Comparison of ENCODE assay signal across 8 cellular contexts in genomic region chr19:3047307-3048189, GRCh38. TPM values are rescaled to one million over a fixed set of nuclear protein-coding genes. Genes with fewer than 3 reads are reported as not detected.
DNase-seq lines count a peak whose midpoint lies in the region; ATAC-seq and TF ChIP-seq lines count a peak whose summit lies in the region.

No MANE protein-coding gene starts in this region.

- no peaks in the 10 kb centered on the region for H3K9me3 ChIP-seq in left lung

- H3K27ac Mint-ChIP-seq in WTC11 = peak overlapping the region; percentile 93

- POLR2A ChIA-PET in WTC11 (lab: Charles Lee) = interaction anchor here (2.2 kb wide), 1 partner anchor 12 kb away, joined by 17 read pairs; no protein-coding TSS in a partner anchor

- peaks cover 0 to under 1% of the 10 kb centered on the region in 2 donors for H3K36me3 ChIP-seq in left lung

- H3K4me3 ChIP-seq in choroid plexus epithelial cell (ENCODE audit: low read depth, low read length) = peak overlapping the region; percentile 37
- H3K4me3 ChIP-seq in left lung = peak overlapping the region; percentile 14 to 15

- peak overlapping the region in 1 of 2 donors; percentile 53 for H3K27ac ChIP-seq in left lung

- intact Hi-C loops in left lung (cut with DNase I) = no loop called here

- H3K27me3 ChIP-seq in left lung = peaks cover 0 to 39% of the 10 kb centered on the region in 2 donors

- ATAC-seq in WTC11 = peak; percentile 75
- ATAC-seq in left lung = peak; percentile 87
- no peak for ATAC-seq in HG03159 (IDR thresholded peaks at IDR 0.05; ENCODE audit: unreplicated experiment)
- ATAC-seq in GM19035 (IDR thresholded peaks at IDR 0.05; ENCODE audit: unreplicated experiment) = no peak

- no peak for TF ChIP-seq CTCF in WTC11 (IDR thresholded peaks at IDR 0.05)
- no peak for TF ChIP-seq CTCF in choroid plexus epithelial cell (conservative IDR thresholded peaks at IDR 0.05; ENCODE audit: low read depth, low read length)
- no peak for TF ChIP-seq CTCF in left lung (IDR thresholded peaks at IDR 0.05)

- CTCF ChIA-PET in WTC11 (lab: Charles Lee) = interaction anchor here (0.6 to 3.4 kb wide), 4 partner anchors 12 to 97 kb away, joined by 4 to 32 read pairs (median 14); no protein-coding TSS in a partner anchor

- H3K9me3 Mint-ChIP-seq in WTC11 = no peaks in the 10 kb centered on the region

- H3K4me3 Mint-ChIP-seq in WTC11 = peak overlapping the region; percentile 82

- DNase-seq in GM03348 (ENCODE audit: low spot score) (peak; percentile 81), NCI-H2081 treated with DMSO at 0.1 percent for 48 hours (lab: John Stamatoyannopoulos, UW) (peak; percentile 61), WTC11 (ENCODE audit: low spot score) (peak; percentile 82), choroid plexus epithelial cell (ENCODE audit: low read depth) (peak; percentile 83), left lung (peak; percentile 81 to 84)
- DNase-seq in stimulated activated CD4-positive, alpha-beta T cell treated with anti-CD3 and anti-CD28 coated beads, Interleukin-4, amount 100 ng/mL, for 4 hours = peak; percentile 52 to 64

- no peaks in the 10 kb centered on the region for H3K36me3 Mint-ChIP-seq in WTC11

- peaks cover 36% of the 10 kb centered on the region for H3K27me3 Mint-ChIP-seq in WTC11 (ENCODE audit: low read depth)

- H3K4me1 ChIP-seq in left lung = peaks cover 3 to 15% of the 10 kb centered on the region in 2 donors

- peaks cover 27% of the 10 kb centered on the region for H3K4me1 Mint-ChIP-seq in WTC11

TF ChIP-seq in WTC11, 78 proteins besides CTCF, POLR2A, EP300 and RAD21:
- TF ChIP-seq, protein P1, sequence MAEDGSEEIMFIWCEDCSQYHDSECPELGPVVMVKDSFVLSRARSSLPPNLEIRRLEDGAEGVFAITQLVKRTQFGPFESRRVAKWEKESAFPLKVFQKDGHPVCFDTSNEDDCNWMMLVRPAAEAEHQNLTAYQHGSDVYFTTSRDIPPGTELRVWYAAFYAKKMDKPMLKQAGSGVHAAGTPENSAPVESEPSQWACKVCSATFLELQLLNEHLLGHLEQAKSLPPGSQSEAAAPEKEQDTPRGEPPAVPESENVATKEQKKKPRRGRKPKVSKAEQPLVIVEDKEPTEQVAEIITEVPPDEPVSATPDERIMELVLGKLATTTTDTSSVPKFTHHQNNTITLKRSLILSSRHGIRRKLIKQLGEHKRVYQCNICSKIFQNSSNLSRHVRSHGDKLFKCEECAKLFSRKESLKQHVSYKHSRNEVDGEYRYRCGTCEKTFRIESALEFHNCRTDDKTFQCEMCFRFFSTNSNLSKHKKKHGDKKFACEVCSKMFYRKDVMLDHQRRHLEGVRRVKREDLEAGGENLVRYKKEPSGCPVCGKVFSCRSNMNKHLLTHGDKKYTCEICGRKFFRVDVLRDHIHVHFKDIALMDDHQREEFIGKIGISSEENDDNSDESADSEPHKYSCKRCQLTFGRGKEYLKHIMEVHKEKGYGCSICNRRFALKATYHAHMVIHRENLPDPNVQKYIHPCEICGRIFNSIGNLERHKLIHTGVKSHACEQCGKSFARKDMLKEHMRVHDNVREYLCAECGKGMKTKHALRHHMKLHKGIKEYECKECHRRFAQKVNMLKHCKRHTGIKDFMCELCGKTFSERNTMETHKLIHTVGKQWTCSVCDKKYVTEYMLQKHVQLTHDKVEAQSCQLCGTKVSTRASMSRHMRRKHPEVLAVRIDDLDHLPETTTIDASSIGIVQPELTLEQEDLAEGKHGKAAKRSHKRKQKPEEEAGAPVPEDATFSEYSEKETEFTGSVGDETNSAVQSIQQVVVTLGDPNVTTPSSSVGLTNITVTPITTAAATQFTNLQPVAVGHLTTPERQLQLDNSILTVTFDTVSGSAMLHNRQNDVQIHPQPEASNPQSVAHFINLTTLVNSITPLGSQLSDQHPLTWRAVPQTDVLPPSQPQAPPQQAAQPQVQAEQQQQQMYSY (CRISPR knock-in tag; IDR thresholded peaks at IDR 0.05) = no peak
- TF ChIP-seq, protein P2, sequence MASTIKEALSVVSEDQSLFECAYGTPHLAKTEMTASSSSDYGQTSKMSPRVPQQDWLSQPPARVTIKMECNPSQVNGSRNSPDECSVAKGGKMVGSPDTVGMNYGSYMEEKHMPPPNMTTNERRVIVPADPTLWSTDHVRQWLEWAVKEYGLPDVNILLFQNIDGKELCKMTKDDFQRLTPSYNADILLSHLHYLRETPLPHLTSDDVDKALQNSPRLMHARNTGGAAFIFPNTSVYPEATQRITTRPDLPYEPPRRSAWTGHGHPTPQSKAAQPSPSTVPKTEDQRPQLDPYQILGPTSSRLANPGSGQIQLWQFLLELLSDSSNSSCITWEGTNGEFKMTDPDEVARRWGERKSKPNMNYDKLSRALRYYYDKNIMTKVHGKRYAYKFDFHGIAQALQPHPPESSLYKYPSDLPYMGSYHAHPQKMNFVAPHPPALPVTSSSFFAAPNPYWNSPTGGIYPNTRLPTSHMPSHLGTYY (CRISPR knock-in tag; IDR thresholded peaks at IDR 0.05) = no peak
- peak; percentile 39; the same call in 1 of the 2 replicates for TF ChIP-seq FOXK1 (CRISPR knock-in tag; IDR thresholded peaks at IDR 0.05)

RNA-seq across cellular contexts. Expression of gene TLE5, which starts 14.7 kb away (rescaled TPM):
- total RNA-seq in WTC11 (2021) = 233 to 249 TPM (median 246 TPM) in 3 replicates
- total RNA-seq in left lung = 100 to 1,000 TPM; 335 to 409 TPM

RNA-seq across cellular contexts. Expression of gene TLE2, which starts 18.5 kb away (rescaled TPM):
- 13.1 to 20.0 TPM (median 15.8 TPM) in 3 replicates for total RNA-seq in WTC11 (2021)
- total RNA-seq in left lung = 10 to 100 TPM; 35.2 to 70.5 TPM

RNA-seq across cellular contexts. Expression of gene GNA11, which starts 46.6 kb away (rescaled TPM):
- total RNA-seq in WTC11 (2021) = 22.4 to 27.2 TPM (median 23.5 TPM) in 3 replicates
- total RNA-seq in left lung = 10 to 100 TPM; 57.2 to 59.9 TPM

Comparison
In these comparisons a context has a peak if more than half of its experiments do, and no peak if none do; other contexts are left out.
1. ATAC-seq: peak in WTC11 (single experiment) and left lung (single experiment); none in HG03159 (single experiment) and GM19035 (single experiment).
2. Peak in every context shown above with its lines, with median percentiles within 50 percentile points of each other: DNase-seq.